ENCODE assay signal across 1 cellular context in the genomic region with DNA sequence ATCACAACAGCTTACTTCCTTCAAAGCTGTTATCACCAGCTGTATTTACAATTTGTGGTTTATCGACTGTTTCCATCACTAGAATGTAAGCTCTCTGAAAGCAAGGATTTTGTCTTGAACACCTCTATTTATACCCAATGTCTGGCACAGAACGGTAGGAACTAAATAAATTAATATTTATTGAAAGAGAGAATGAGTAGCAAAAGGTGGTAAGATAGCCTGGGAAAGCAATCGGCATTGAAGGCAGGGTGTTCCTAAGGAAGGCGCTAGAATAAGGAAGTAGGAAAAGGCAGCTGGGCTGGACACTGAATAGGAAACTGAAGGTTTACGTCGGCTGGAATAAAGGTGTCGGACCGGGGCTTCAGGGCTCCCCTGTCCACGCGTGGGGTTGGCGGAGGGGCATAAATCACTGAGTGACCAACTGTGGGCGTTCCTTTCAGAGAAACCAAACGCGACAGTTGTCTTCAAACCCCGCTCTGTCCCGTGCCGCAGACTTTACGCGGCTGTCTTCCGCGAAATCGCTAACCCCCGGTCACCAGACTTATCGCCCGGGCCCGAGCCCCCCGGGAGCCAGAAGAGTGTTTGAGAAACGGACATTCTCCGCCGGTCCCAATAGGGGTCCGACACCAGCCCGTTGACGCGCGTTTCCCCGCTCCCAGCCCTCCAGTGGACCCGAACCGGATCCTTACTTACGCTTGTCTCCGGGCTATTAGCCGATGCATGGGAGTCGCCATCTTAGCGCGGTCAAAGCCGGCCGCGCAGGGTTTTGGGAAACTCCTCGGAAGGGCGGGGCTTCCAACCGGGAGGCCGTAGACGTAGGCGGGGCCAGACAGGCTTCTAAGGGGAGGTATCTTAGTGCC.
TF ChIP-seq lines count a peak whose summit lies in the region.

A gene (minus strand): TSS at position 746 of the 860 bp plus-strand sequence. CDS start 12 bp downstream, at position 734.

TF ChIP-seq in GM23338, 12 proteins besides CTCF, POLR2A, EP300 and RAD21:
- TF ChIP-seq STAT1 (IDR thresholded peaks at IDR 0.05; ENCODE audit: unreplicated experiment), result no peak
- TF ChIP-seq JUNB (IDR thresholded peaks at IDR 0.05; ENCODE audit: unreplicated experiment), result no peak
- TF ChIP-seq CREB1 (CRISPR knock-in tag; IDR thresholded peaks at IDR 0.05; ENCODE audit: low read depth), result no peak
- no peak for TF ChIP-seq NANOG (IDR thresholded peaks at IDR 0.05; ENCODE audit: borderline replicate concordance)
- TF ChIP-seq EZH2phosphoT487 (IDR thresholded peaks at IDR 0.05; ENCODE audit: unreplicated experiment), result no peak
- no peak for TF ChIP-seq ZNF331 (CRISPR knock-in tag; IDR thresholded peaks at IDR 0.05; ENCODE audit: low read depth)
- peak; percentile 92 for TF ChIP-seq POLR2AphosphoS5 (IDR thresholded peaks at IDR 0.05; ENCODE audit: low read depth)
